In the genomic region with DNA sequence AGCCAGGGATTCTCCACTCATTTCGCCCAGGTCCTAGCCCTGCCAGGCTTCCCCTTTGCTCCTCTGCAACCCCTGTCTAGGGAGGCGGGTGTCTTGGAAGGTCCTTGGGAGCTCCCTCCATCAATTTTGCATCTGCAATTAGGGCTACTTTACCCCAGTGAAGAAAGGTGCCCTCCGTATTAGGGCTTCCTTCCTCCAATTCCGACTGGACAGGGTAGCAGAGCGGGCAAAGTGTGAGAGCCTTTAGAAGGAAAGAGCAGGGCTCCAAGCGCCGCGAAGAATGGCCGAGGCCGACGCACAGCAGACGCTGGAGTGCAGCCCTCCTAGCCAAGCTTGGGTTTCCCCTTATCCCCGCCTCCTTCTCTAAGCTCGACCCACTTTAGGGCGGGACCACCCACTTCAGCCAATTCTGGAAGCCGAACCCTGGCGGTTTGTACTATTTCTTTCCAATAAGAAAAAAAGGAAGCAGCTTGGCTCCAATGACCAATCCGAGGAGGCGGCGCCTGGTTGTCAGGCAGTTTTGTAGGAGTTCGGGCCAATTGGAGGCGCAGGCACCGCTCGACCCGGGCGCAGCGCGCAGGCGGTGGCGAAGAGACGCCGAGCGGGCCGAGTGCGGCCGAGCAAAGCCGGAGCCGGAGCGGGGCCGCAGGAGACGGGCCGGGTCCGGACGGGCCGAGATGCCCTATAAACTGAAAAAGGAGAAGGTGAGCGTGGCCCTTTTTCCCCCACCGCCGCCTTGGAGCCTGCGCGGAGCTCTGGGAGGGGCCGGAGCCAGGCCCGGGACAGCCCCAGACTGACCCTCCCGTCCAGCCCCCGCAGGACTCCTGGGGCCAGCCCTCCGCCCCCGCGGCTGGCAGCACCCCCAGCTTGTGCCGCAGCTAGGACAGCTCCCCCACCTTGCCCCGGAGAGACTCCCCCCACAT, we compare ENCODE assay signal across 8 cellular contexts. TPM values are rescaled to one million over a fixed set of nuclear protein-coding genes. Genes with fewer than 3 reads are reported as not detected.
DNase-seq lines count a peak whose midpoint lies in the region; ATAC-seq and TF ChIP-seq lines count a peak whose summit lies in the region.

A gene (plus strand): TSS at position 570 of the 923 bp plus-strand sequence. CDS start 108 bp downstream, at position 678.

- CTCF ChIA-PET in SK-N-SH (lab: Yijun Ruan, JAX): interaction anchor here (0.9 to 1.7 kb wide), 6 partner anchors 19 to 160 kb away, joined by 3 to 4 read pairs (median 4); no protein-coding TSS in a partner anchor

- H3K79me2 ChIP-seq in SK-N-SH (ENCODE audit: insufficient read depth): peaks cover 37% of the 10 kb centered on the region

- TF ChIP-seq RAD21 in SK-N-SH (IDR thresholded peaks at IDR 0.05; ENCODE audit: low read length): no peak

- peak within 1 kb of the TSS; percentile 81 for H2AFZ ChIP-seq in SK-N-SH (ENCODE audit: low read depth)

- TF ChIP-seq CTCF in SK-N-SH (IDR thresholded peaks at IDR 0.05): no peak

- ATAC-seq in HG02571 (IDR thresholded peaks at IDR 0.05; ENCODE audit: unreplicated experiment): peak; percentile 88

- no peaks in the 10 kb centered on the region for H4K20me1 ChIP-seq in SK-N-SH (ENCODE audit: insufficient read depth)

- TF ChIP-seq EP300 in SK-N-SH (IDR thresholded peaks at IDR 0.05; ENCODE audit: borderline replicate concordance in 1 of 2, low read depth in 1 of 2, low read length in 1 of 2): no peak

- H3K27me3 ChIP-seq in SK-N-SH (ENCODE audit: insufficient read depth): no peaks in the 10 kb centered on the region

- peak within 1 kb of the TSS; percentile 90 for H3K4me2 ChIP-seq in SK-N-SH

- H3K36me3 ChIP-seq in SK-N-SH (replicated peaks in 1 of 2; ENCODE audit: control insufficient read depth in 1 of 2, insufficient read depth in 2 of 2, low read length in 1 of 2): peaks cover 3 to 5% of the 10 kb centered on the region in 2 experiments

- H3K9me3 ChIP-seq in SK-N-SH: no peaks in the 10 kb centered on the region

- peak within 1 kb of the TSS; percentile 79 for H3K9ac ChIP-seq in SK-N-SH

- POLR2A ChIA-PET in SK-N-SH (lab: Yijun Ruan, JAX): interaction anchor here (0.5 to 1.8 kb wide), 17 partner anchors 9 to 731 kb away, joined by 3 to 14 read pairs (median 3); a partner anchor contains a TSS

- peak within 1 kb of the TSS; percentile 69 to 70 for H3K4me3 ChIP-seq in SK-N-SH (ENCODE audit: low read depth in 2 of 2, low read length in 1 of 2)

- DNase-seq in GM04504 (ENCODE audit: low read depth): peak; percentile 98
- peak; percentile 98 for DNase-seq in NCI-H1048 (lab: John Stamatoyannopoulos, UW)
- DNase-seq in SK-N-SH: peak; percentile 94
- DNase-seq in activated naive CD4-positive, alpha-beta T cell treated with anti-CD3 and anti-CD28 coated beads, Interleukin-2, amount 50 U/mL, for 16 hours: peak; percentile 98
- DNase-seq in germinal center (ENCODE audit: low spot score): peak; percentile 97
- DNase-seq in non-pigmented ciliary epithelial cell (ENCODE audit: low read depth): peak; percentile 96
- peak; percentile 100 for DNase-seq in superior temporal gyrus (ENCODE audit: extremely low spot score)

- peak within 1 kb of the TSS; percentile 66 to 93 for H3K27ac ChIP-seq in SK-N-SH (ENCODE audit: low read depth in 2 of 2, low read length in 1 of 2)

- WGBS in SK-N-SH (ENCODE audit: low lambda C conversion rate): 2% methylated on average over 30 of the region's 59 CpGs

- peaks cover 7% of the 10 kb centered on the region for H3F3A ChIP-seq in SK-N-SH (replicated peaks; ENCODE audit: insufficient read depth)

- no peaks in the 10 kb centered on the region for H3K9me2 ChIP-seq in SK-N-SH

- H3K4me1 ChIP-seq in SK-N-SH (ENCODE audit: control insufficient read depth in 1 of 2, insufficient read depth in 2 of 2, low read depth in 1 of 2, low read length in 1 of 2): peaks cover 20 to 24% of the 10 kb centered on the region in 2 experiments; a peak in 3 of 4 replicates

TF ChIP-seq in SK-N-SH, 30 proteins besides CTCF, POLR2A, EP300 and RAD21 (continues in another document):
- TF ChIP-seq POLR2AphosphoS5 (IDR thresholded peaks at IDR 0.05; ENCODE audit: low read depth, low read length) (peak; percentile 98), RCOR1 (IDR thresholded peaks at IDR 0.05; ENCODE audit: low read length) (no peak), ELF1 (IDR thresholded peaks at IDR 0.05) (no peak), EZH2phosphoT487 (IDR thresholded peaks at IDR 0.05; ENCODE audit: borderline replicate concordance, low read depth) (no peak), TEAD4 (IDR thresholded peaks at IDR 0.05; ENCODE audit: borderline replicate concordance, insufficient read depth) (no peak), MEF2A (IDR thresholded peaks at IDR 0.05; ENCODE audit: borderline replicate concordance, low read depth) (no peak), TCF12 (IDR thresholded peaks at IDR 0.05) (no peak), JUND (IDR thresholded peaks at IDR 0.05) (no peak), NFIC (IDR thresholded peaks at IDR 0.05; ENCODE audit: borderline replicate concordance) (no peak), SMC3 (IDR thresholded peaks at IDR 0.05; ENCODE audit: low read depth, low read length) (no peak), CHD2 (IDR thresholded peaks at IDR 0.05; ENCODE audit: low read length, partially characterized antibody) (peak; percentile 58), RXRA (IDR thresholded peaks at IDR 0.05; ENCODE audit: borderline replicate concordance, low read depth) (no peak), TAF1 (IDR thresholded peaks at IDR 0.05; ENCODE audit: borderline replicate concordance, low read depth, low read length) (peak; percentile 85), MXI1 (IDR thresholded peaks at IDR 0.05; ENCODE audit: low read depth, low read length) (0 out of 2 replicates have a peak, but pooled peaks have one; percentile 9), RFX5 (IDR thresholded peaks at IDR 0.05; ENCODE audit: low read length) (peak; percentile 100), FOXM1 (IDR thresholded peaks at IDR 0.05; ENCODE audit: low read depth) (no peak), SIN3A (IDR thresholded peaks at IDR 0.05; ENCODE audit: borderline replicate concordance, low read depth, low read length) (0 out of 2 replicates have a peak, but pooled peaks have one; percentile 22), FOSL2 (IDR thresholded peaks at IDR 0.05; ENCODE audit: borderline replicate concordance, low read depth) (no peak), YY1 (IDR thresholded peaks at IDR 0.05; ENCODE audit: low read depth) (no peak; the same call in 1 of the 2 replicates), NRF1 (IDR thresholded peaks at IDR 0.05; ENCODE audit: low read depth, low read length) (peak; percentile 68)
- TF ChIP-seq, protein P1, sequence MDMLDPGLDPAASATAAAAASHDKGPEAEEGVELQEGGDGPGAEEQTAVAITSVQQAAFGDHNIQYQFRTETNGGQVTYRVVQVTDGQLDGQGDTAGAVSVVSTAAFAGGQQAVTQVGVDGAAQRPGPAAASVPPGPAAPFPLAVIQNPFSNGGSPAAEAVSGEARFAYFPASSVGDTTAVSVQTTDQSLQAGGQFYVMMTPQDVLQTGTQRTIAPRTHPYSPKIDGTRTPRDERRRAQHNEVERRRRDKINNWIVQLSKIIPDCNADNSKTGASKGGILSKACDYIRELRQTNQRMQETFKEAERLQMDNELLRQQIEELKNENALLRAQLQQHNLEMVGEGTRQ (IDR thresholded peaks at IDR 0.05; ENCODE audit: borderline replicate concordance, low read depth, low read length): no peak
- TF ChIP-seq, protein P2, sequence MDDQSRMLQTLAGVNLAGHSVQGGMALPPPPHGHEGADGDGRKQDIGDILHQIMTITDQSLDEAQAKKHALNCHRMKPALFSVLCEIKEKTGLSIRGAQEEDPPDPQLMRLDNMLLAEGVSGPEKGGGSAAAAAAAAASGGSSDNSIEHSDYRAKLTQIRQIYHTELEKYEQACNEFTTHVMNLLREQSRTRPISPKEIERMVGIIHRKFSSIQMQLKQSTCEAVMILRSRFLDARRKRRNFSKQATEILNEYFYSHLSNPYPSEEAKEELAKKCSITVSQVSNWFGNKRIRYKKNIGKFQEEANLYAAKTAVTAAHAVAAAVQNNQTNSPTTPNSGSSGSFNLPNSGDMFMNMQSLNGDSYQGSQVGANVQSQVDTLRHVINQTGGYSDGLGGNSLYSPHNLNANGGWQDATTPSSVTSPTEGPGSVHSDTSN (IDR thresholded peaks at IDR 0.05): 0 out of 2 replicates have a peak, but pooled peaks have one; percentile 2
- TF ChIP-seq, protein P3, sequence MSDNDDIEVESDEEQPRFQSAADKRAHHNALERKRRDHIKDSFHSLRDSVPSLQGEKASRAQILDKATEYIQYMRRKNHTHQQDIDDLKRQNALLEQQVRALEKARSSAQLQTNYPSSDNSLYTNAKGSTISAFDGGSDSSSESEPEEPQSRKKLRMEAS (IDR thresholded peaks at IDR 0.05; ENCODE audit: low read depth): 0 out of 2 replicates have a peak, but pooled peaks have one; percentile 29
- TF ChIP-seq, protein P4, sequence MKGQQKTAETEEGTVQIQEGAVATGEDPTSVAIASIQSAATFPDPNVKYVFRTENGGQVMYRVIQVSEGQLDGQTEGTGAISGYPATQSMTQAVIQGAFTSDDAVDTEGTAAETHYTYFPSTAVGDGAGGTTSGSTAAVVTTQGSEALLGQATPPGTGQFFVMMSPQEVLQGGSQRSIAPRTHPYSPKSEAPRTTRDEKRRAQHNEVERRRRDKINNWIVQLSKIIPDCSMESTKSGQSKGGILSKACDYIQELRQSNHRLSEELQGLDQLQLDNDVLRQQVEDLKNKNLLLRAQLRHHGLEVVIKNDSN (IDR thresholded peaks at IDR 0.05; ENCODE audit: borderline replicate concordance, low read depth): no peak

RNA-seq across cellular contexts. Expression of the gene that starts here (rescaled TPM):
- polyA plus RNA-seq in SK-N-SH (2012; rRNA removed): 37.6 and 38.6 TPM in 2 replicates
- 31.0 and 31.8 TPM in 2 replicates for polyA plus RNA-seq in SK-N-SH (2012; cell fraction: cytosol; rRNA removed)
- 58.5 and 70.9 TPM in 2 replicates for polyA plus RNA-seq in SK-N-SH (2012; cell fraction: nucleus; rRNA removed)

Comparison
In these comparisons a context has a peak if more than half of its experiments do, and no peak if none do; other contexts are left out.
1. Peak in every context shown above with its lines: DNase-seq, ATAC-seq, H3K4me3 ChIP-seq and H3K27ac ChIP-seq.